Comparison of ENCODE assay signal across 1 cellular context in genomic region chr1:92016720-92017316, GRCh38.
TF ChIP-seq lines count a peak whose summit lies in the region.

No MANE protein-coding gene starts in this region.

TF ChIP-seq in SK-N-SH, 30 proteins besides CTCF, POLR2A, EP300 and RAD21 (continued from another document):
- TF ChIP-seq, protein P1, sequence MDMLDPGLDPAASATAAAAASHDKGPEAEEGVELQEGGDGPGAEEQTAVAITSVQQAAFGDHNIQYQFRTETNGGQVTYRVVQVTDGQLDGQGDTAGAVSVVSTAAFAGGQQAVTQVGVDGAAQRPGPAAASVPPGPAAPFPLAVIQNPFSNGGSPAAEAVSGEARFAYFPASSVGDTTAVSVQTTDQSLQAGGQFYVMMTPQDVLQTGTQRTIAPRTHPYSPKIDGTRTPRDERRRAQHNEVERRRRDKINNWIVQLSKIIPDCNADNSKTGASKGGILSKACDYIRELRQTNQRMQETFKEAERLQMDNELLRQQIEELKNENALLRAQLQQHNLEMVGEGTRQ (IDR thresholded peaks at IDR 0.05; ENCODE audit: borderline replicate concordance, low read depth, low read length): no peak
- TF ChIP-seq ZBTB33 (IDR thresholded peaks at IDR 0.05; ENCODE audit: borderline replicate concordance, low read depth): no peak
- TF ChIP-seq REST (IDR thresholded peaks at IDR 0.05; ENCODE audit: low read depth, low read length): no peak
- TF ChIP-seq RCOR1 (IDR thresholded peaks at IDR 0.05; ENCODE audit: low read length): no peak
- TF ChIP-seq FOXM1 (IDR thresholded peaks at IDR 0.05; ENCODE audit: low read depth): no peak
- TF ChIP-seq EZH2phosphoT487 (IDR thresholded peaks at IDR 0.05; ENCODE audit: borderline replicate concordance, low read depth): no peak
- no peak for TF ChIP-seq MXI1 (IDR thresholded peaks at IDR 0.05; ENCODE audit: low read depth, low read length)
- no peak for TF ChIP-seq GATA2 (CRISPR knock-in tag; IDR thresholded peaks at IDR 0.05)
- no peak for TF ChIP-seq ELF1 (IDR thresholded peaks at IDR 0.05)
- TF ChIP-seq FOXJ3 (CRISPR knock-in tag; IDR thresholded peaks at IDR 0.05): no peak
- no peak for TF ChIP-seq NFIC (IDR thresholded peaks at IDR 0.05; ENCODE audit: borderline replicate concordance)
- no peak for TF ChIP-seq NRF1 (IDR thresholded peaks at IDR 0.05; ENCODE audit: low read depth, low read length)
